In the genomic region with DNA sequence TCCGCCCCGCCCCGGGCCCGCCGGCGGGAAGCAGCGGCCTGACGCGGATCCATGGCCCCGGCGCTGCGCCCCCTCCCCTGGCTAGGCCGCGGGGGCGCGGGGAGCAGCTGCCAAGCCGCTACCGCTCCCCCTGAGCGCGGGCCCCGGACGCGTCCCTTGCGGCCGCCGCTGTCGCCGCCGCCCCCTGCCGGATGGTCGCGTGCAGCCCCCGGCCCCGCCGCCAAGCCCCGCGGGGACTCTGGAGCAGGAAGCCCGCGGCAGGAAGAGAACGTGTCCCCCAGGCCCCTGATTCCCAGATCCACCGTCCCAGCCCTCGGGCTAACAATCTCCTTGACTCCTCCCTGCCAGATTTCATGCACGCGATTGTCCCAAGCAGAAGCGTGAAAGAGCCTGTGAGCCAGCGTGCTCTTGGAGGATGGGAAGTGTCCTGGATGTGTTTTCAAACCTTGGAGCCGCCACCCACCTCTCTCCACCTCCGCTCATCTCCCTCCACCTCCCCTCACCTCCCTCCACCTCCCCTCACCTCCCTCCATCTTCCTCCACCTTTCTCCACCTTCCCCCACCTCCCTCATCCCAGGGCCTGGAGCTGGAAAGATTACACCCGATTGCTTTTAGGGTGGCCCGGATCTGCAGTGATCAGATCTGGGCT, we compare ENCODE assay signal across 8 cellular contexts. TPM values are rescaled to one million over a fixed set of nuclear protein-coding genes. Genes with fewer than 3 reads are reported as not detected.
DNase-seq lines count a peak whose midpoint lies in the region; ATAC-seq, FAIRE-seq and TF ChIP-seq lines count a peak whose summit lies in the region.

No MANE protein-coding gene starts in this region.

- no peaks in the 10 kb centered on the region for H3K9me3 ChIP-seq in liver (ENCODE audit: control insufficient read depth in 4 of 4, low read length in 3 of 4)
- no peaks in the 10 kb centered on the region for H3K9me3 ChIP-seq in HepG2 (ENCODE audit: low read length)
- 0 out of 2 replicates have a peak, but pooled peaks cover 4% of the 10 kb centered on the region for H3K9me3 ChIP-seq in PC-9 (ENCODE audit: insufficient read depth, low read depth)
- no peaks in the 10 kb centered on the region for H3K9me3 ChIP-seq in osteoblast (ENCODE audit: low read depth, low read length)

- H3K4me3 ChIP-seq in liver (ENCODE audit: low read depth in 1 of 3, low read length in 3 of 3) (peak overlapping the region; percentile 39 to 71 (median 41)), HepG2 (replicated peaks in 1 of 3; ENCODE audit: insufficient read depth in 1 of 3, low read depth in 2 of 3, low read length in 3 of 3) (no peak overlapping the region), PC-9 (peak overlapping the region; percentile 52), osteoblast (ENCODE audit: insufficient read depth, low read length) (peak overlapping the region; percentile 78)

- no peaks in the 10 kb centered on the region for H4K20me1 ChIP-seq in HepG2 (ENCODE audit: insufficient read depth, low read length)
- H4K20me1 ChIP-seq in PC-9 (ENCODE audit: insufficient read depth): no peaks in the 10 kb centered on the region
- H4K20me1 ChIP-seq in osteoblast (ENCODE audit: insufficient read depth, low read length): no peaks in the 10 kb centered on the region

- TF ChIP-seq RAD21 in liver (IDR thresholded peaks at IDR 0.05) (no peak), HepG2 (CRISPR knock-in tag; IDR thresholded peaks at IDR 0.05) (no peak)

- ATAC-seq in HepG2 (no peak), HG02970 (IDR thresholded peaks at IDR 0.05; ENCODE audit: low FRiP score, unreplicated experiment) (peak; percentile 56)

- no peak for DNase-seq in HepG2 (ENCODE audit: low spot score)
- peak in 1 of 2 experiments; percentile 39 for DNase-seq in PC-9
- peak; percentile 60 for DNase-seq in activated naive CD4-positive, alpha-beta T cell treated with anti-CD3 and anti-CD28 coated beads, Interleukin-2, amount 50 U/mL, for 16 hours
- DNase-seq in germinal center (ENCODE audit: low spot score): peak; percentile 55
- DNase-seq in osteoblast (ENCODE audit: insufficient read length, low spot score, missing footprints): peak; percentile 91
- DNase-seq in urothelium cell line (ENCODE audit: low spot score): peak; percentile 38

- H3F3A ChIP-seq in PC-9 (ENCODE audit: insufficient read depth, low read depth): no peaks in the 10 kb centered on the region; the same call in 1 of the 2 replicates

- H3K79me2 ChIP-seq in HepG2 (ENCODE audit: insufficient read depth, low read length) (no peaks in the 10 kb centered on the region), PC-9 (ENCODE audit: low read depth) (no peaks in the 10 kb centered on the region), osteoblast (ENCODE audit: insufficient read depth, low read length) (no peaks in the 10 kb centered on the region)

- H3K4me1 ChIP-seq in liver (ENCODE audit: control insufficient read depth in 4 of 4, insufficient read depth in 4 of 4, low read length in 3 of 4): peaks cover 0 to 11% (median 6%) of the 10 kb centered on the region in 4 donors
- no peaks in the 10 kb centered on the region for H3K4me1 ChIP-seq in HepG2 (ENCODE audit: insufficient read depth, low read length)
- peaks cover 25% of the 10 kb centered on the region for H3K4me1 ChIP-seq in PC-9 (replicated peaks; ENCODE audit: insufficient read depth)
- peaks cover 31% of the 10 kb centered on the region for H3K4me1 ChIP-seq in osteoblast (ENCODE audit: insufficient read depth, low read length)

- BruUV-seq in HepG2 (replicated peaks; lab: Mats Ljungman, UMichigan) (no TSS peak), PC-9 (replicated peaks; lab: Mats Ljungman, UMichigan) (no TSS peak)

- TF ChIP-seq CTCF in liver (IDR thresholded peaks at IDR 0.05; ENCODE audit: low read depth, low read length, missing input control) (peak; percentile 32), HepG2 (CRISPR knock-in tag; IDR thresholded peaks at IDR 0.05) (no peak), PC-9 (conservative IDR thresholded peaks at IDR 0.05) (no peak; the same call in 1 of the 2 replicates), osteoblast (IDR thresholded peaks at IDR 0.05; ENCODE audit: extremely low read depth, low read depth, low read length) (no peak)

- H3K27ac ChIP-seq in liver (ENCODE audit: low read depth in 1 of 2, low read length in 2 of 2) (peak overlapping the region; percentile 39 to 62), HepG2 (ENCODE audit: extremely low read length, insufficient read depth, low read length) (no peak overlapping the region), PC-9 (0 out of 2 replicates have a peak overlapping the region, but pooled peaks have one; percentile 20), osteoblast (ENCODE audit: low read depth, low read length) (peak overlapping the region; percentile 79)

- no peak for TF ChIP-seq EP300 in HepG2 (IDR thresholded peaks at IDR 0.05; ENCODE audit: low read depth in 2 of 2, low read length in 2 of 2)
- no peak for TF ChIP-seq EP300 in HepG2 (CRISPR knock-in tag; IDR thresholded peaks at IDR 0.05; ENCODE audit: borderline replicate concordance)

- intact Hi-C loops in HepG2 (cut with micrococcal nuclease; ENCODE audit: unreplicated experiment): no loop called here
- intact Hi-C loops in PC-9 (cut with micrococcal nuclease; ENCODE audit: unreplicated experiment): loop anchor here (2.0 to 5.0 kb wide), 5 partner anchors 61 to 310 kb away; a partner anchor contains a TSS

- H2AFZ ChIP-seq in HepG2 (ENCODE audit: low read length) (no peak overlapping the region), PC-9 (peak overlapping the region; percentile 79; the same call in 1 of the 2 replicates), osteoblast (ENCODE audit: low read length) (peak overlapping the region; percentile 64)

- 6% methylated on average over 50 of the region's 50 CpGs for WGBS in liver
- 88% methylated on average over 42 of the region's 50 CpGs for whole genome bisulfite sequencing in HepG2 (ENCODE audit: low lambda C conversion rate)

- TF ChIP-seq POLR2A in HepG2 (IDR thresholded peaks at IDR 0.05; ENCODE audit: insufficient read depth in 1 of 2, low read depth in 2 of 2, low read length in 2 of 2): no peak

- H3K9ac ChIP-seq in liver (ENCODE audit: low read depth in 1 of 2, low read length in 2 of 2) (no peak overlapping the region), HepG2 (ENCODE audit: insufficient read depth, low read depth, low read length) (no peak overlapping the region)

- H3K27me3 ChIP-seq in liver (ENCODE audit: control insufficient read depth in 4 of 4, insufficient read depth in 4 of 4, low read length in 3 of 4) (no peaks in the 10 kb centered on the region), HepG2 (ENCODE audit: control insufficient read depth in 1 of 2, insufficient read depth in 2 of 2, low read length in 2 of 2) (no peaks in the 10 kb centered on the region), PC-9 (ENCODE audit: insufficient read depth, low read depth) (no peaks in the 10 kb centered on the region), osteoblast (ENCODE audit: insufficient read depth, low read length) (no peaks in the 10 kb centered on the region)

- no peaks in the 10 kb centered on the region for H3K36me3 ChIP-seq in liver (ENCODE audit: control insufficient read depth in 4 of 4, insufficient read depth in 3 of 4, low read depth in 1 of 4, low read length in 3 of 4)
- H3K36me3 ChIP-seq in HepG2 (replicated peaks in 1 of 2; ENCODE audit: control insufficient read depth in 1 of 2, insufficient read depth in 2 of 2, low read length in 2 of 2): no peaks in the 10 kb centered on the region
- H3K36me3 ChIP-seq in PC-9 (ENCODE audit: low read depth): no peaks in the 10 kb centered on the region
- no peaks in the 10 kb centered on the region for H3K36me3 ChIP-seq in osteoblast (ENCODE audit: insufficient read depth, low read length)

- FAIRE-seq in HepG2 (lab: Jason Lieb, UNC) (no peak), urothelium cell line (lab: Jason Lieb, UNC) (no peak)

- in situ Hi-C loops in HepG2 (cut with HindIII; ENCODE audit: extremely low pct_ligation_motif_present, low pct_unique_long_range_greater_than_20kb): no loop called here

- POLR2A ChIA-PET in HepG2 (lab: Yijun Ruan, JAX): no interaction called here
- POLR2A ChIA-PET in PC-9 (lab: Charles Lee; ENCODE audit: unreplicated experiment): no interaction called here

- H3K9me2 ChIP-seq in PC-9 (ENCODE audit: insufficient read depth): no peaks in the 10 kb centered on the region

- CTCF ChIA-PET in HepG2 (lab: Yijun Ruan, JAX; ENCODE audit: low intra/inter-chr PET ratio, low total read pairs): no interaction called here
- CTCF ChIA-PET in PC-9 (lab: Charles Lee): no interaction called here

- H3K4me2 ChIP-seq in HepG2 (ENCODE audit: low read depth, low read length): no peak overlapping the region
- peak overlapping the region; percentile 80 for H3K4me2 ChIP-seq in PC-9
- peak overlapping the region; percentile 89 for H3K4me2 ChIP-seq in osteoblast (ENCODE audit: insufficient read depth, low read length)

TF ChIP-seq in liver, 16 proteins besides CTCF, POLR2A, EP300 and RAD21 (continues in another document):
- no peak for TF ChIP-seq EGR1 (IDR thresholded peaks at IDR 0.05; ENCODE audit: low read depth in 2 of 2)

RNA-seq across cellular contexts. Expression of a gene that starts 0.4 kb away (rescaled TPM):
- total RNA-seq in liver (1 to 10 TPM; 1.1 to 3.1 TPM), HepG2 (2016; rRNA removed; fragmentation: Illumina TruSeq; extraction: Trizol) (not detected in 2 replicates), PC-9 (2021) (12.3 and 15.8 TPM in 2 replicates), osteoblast (5.1 and 5.3 TPM in 2 replicates)
- polyA plus RNA-seq in liver (1 to 10 TPM in 1 of 2 donors, under 1 TPM in 1; 0.93 to 2.7 TPM), HepG2 (2011; rRNA removed) (not detected in 2 replicates)
- total RNA-seq in HepG2 (2016; cell fraction: cytosol; rRNA removed; fragmentation: Illumina TruSeq; extraction: Trizol; ENCODE audit: low read depth): not detected in 2 replicates
- not detected in 2 replicates for total RNA-seq in HepG2 (2016; cell fraction: insoluble cytoplasmic fraction; rRNA removed; fragmentation: Illumina TruSeq; extraction: Trizol)
- total RNA-seq in HepG2 (2016; cell fraction: membrane; rRNA removed; fragmentation: Illumina TruSeq; extraction: Trizol): not detected in 2 replicates
- not detected in 2 replicates for total RNA-seq in HepG2 (2016; cell fraction: nucleus; rRNA removed; fragmentation: Illumina TruSeq; extraction: Trizol)
- polyA plus RNA-seq in HepG2 (2011; cell fraction: cytosol; rRNA removed): not detected in 2 replicates
- polyA plus RNA-seq in HepG2 (2011; cell fraction: nucleus; rRNA removed): not detected in 2 replicates
- not detected in 2 replicates for polyA plus RNA-seq in HepG2 (2012)
- polyA plus RNA-seq in HepG2 (2016; cell fraction: cytosol; fragmentation: Illumina TruSeq; extraction: Trizol; ENCODE audit: low read depth): not detected in 2 replicates
- polyA plus RNA-seq in HepG2 (2016; cell fraction: insoluble cytoplasmic fraction; fragmentation: Illumina TruSeq; extraction: Trizol; ENCODE audit: low read depth): not detected in 2 replicates
- polyA plus RNA-seq in HepG2 (2016; cell fraction: membrane; fragmentation: Illumina TruSeq; extraction: Trizol; ENCODE audit: low read depth): not detected in 2 replicates
- polyA plus RNA-seq in HepG2 (2016; cell fraction: nucleus; fragmentation: Illumina TruSeq; extraction: Trizol; ENCODE audit: insufficient read depth, low read depth): not detected in 2 replicates
- 5.6 TPM in 1 of 2 replicates, not detected in the other for polyA minus RNA-seq in HepG2 (2011; rRNA and poly(A)+ RNA removed; ENCODE audit: low replicate concordance)
- polyA minus RNA-seq in HepG2 (2011; cell fraction: cytosol; rRNA and poly(A)+ RNA removed): not detected in 2 replicates
- polyA minus RNA-seq in HepG2 (2011; cell fraction: nucleus; rRNA and poly(A)+ RNA removed): not detected in 2 replicates

Comparison
In these comparisons a context has a peak if more than half of its experiments do, and no peak if none do; other contexts are left out.
1. H3K4me3 ChIP-seq: peak in liver (3 of 3), PC-9 (single experiment) and osteoblast (single experiment); none in HepG2 (0 of 3).